7 cellular contexts compared by ENCODE assay signal in genomic region chr17:78129385-78130079, GRCh38. TPM values are rescaled to one million over a fixed set of nuclear protein-coding genes. Genes with fewer than 3 reads are reported as not detected.
DNase-seq lines count a peak whose midpoint lies in the region; ATAC-seq and TF ChIP-seq lines count a peak whose summit lies in the region.

No MANE protein-coding gene starts in this region.

- CTCF ChIA-PET in activated CD4-positive, alpha-beta memory T cell treated with anti-CD3 and anti-CD28 coated beads for 36 hours (lab: Charles Lee), result interaction anchor here (1.2 to 2.2 kb wide), 6 partner anchors 7 to 47 kb away, joined by 3 to 15 read pairs (median 5); no protein-coding TSS in a partner anchor

- DNase-seq in activated CD4-positive, alpha-beta memory T cell treated with anti-CD3 and anti-CD28 coated beads for 36 hours, result peak; percentile 76
- DNase-seq in hepatocyte (ENCODE audit: low spot score) (no peak), SHP77 (lab: John Stamatoyannopoulos, UW) (no peak)

- H3K9ac ChIP-seq in HUES6 (ENCODE audit: low read length), result no peak overlapping the region

- no peak for ATAC-seq in HG03097 (IDR thresholded peaks at IDR 0.05; ENCODE audit: low FRiP score, unreplicated experiment)
- no peak for ATAC-seq in GM21786 (IDR thresholded peaks at IDR 0.05; ENCODE audit: unreplicated experiment)

- H3K36me3 Mint-ChIP-seq in activated CD4-positive, alpha-beta memory T cell treated with anti-CD3 and anti-CD28 coated beads for 36 hours, result peaks cover 45% of the 10 kb centered on the region
- H3K36me3 Mint-ChIP-seq in stimulated activated naive CD8-positive, alpha-beta T cell treated with anti-CD3 and anti-CD28 coated beads, Interleukin-15, Interleukin-2, amounts not matched to agents 100 ng/mL and 50 ng/mL, for 24 hours (ENCODE audit: low read depth), result peaks cover 19% of the 10 kb centered on the region

- no peak for TF ChIP-seq CTCF in hepatocyte (IDR thresholded peaks at IDR 0.05; ENCODE audit: poor library complexity)

- peak overlapping the region; percentile 100 for H3K4me2 ChIP-seq in hepatocyte

- peaks cover 3% of the 10 kb centered on the region for H3K79me2 ChIP-seq in hepatocyte

- H3K27ac ChIP-seq in HUES6 (ENCODE audit: low read depth, low read length) (no peak overlapping the region), hepatocyte (peak overlapping the region; percentile 52)

- no peaks in the 10 kb centered on the region for H3K27me3 Mint-ChIP-seq in activated CD4-positive, alpha-beta memory T cell treated with anti-CD3 and anti-CD28 coated beads for 36 hours
- H3K27me3 Mint-ChIP-seq in stimulated activated naive CD8-positive, alpha-beta T cell treated with anti-CD3 and anti-CD28 coated beads, Interleukin-15, Interleukin-2, amounts not matched to agents 100 ng/mL and 50 ng/mL, for 24 hours, result no peaks in the 10 kb centered on the region

- no peaks in the 10 kb centered on the region for H3K9me2 ChIP-seq in hepatocyte (replicated peaks; ENCODE audit: insufficient read depth)

- H3K4me3 Mint-ChIP-seq in activated CD4-positive, alpha-beta memory T cell treated with anti-CD3 and anti-CD28 coated beads for 36 hours, result peak overlapping the region; percentile 97
- H3K4me3 Mint-ChIP-seq in stimulated activated naive CD8-positive, alpha-beta T cell treated with anti-CD3 and anti-CD28 coated beads, Interleukin-15, Interleukin-2, amounts not matched to agents 100 ng/mL and 50 ng/mL, for 24 hours, result peak overlapping the region; percentile 97

- POLR2A ChIA-PET in activated CD4-positive, alpha-beta memory T cell treated with anti-CD3 and anti-CD28 coated beads for 36 hours (lab: Charles Lee), result interaction anchor here (0.6 to 1.9 kb wide), 6 partner anchors 8 to 171 kb away, joined by 3 to 6 read pairs (median 4); partner anchors contain the start of gene TNRC6C

- intact Hi-C loops in activated CD4-positive, alpha-beta memory T cell treated with anti-CD3 and anti-CD28 coated beads for 36 hours (cut with micrococcal nuclease), result loop anchor here (1.0 to 5.0 kb wide), 4 partner anchors 11 to 125 kb away; partner anchors contain the start of genes AFMID, SYNGR2 and TK1

- no peaks in the 10 kb centered on the region for H3K9me3 ChIP-seq in HUES6 (ENCODE audit: control insufficient read depth, insufficient read depth, low read depth, low read length)
- no peaks in the 10 kb centered on the region for H3K9me3 ChIP-seq in hepatocyte (ENCODE audit: low read depth)

- peak overlapping the region; percentile 95 for H3K27ac Mint-ChIP-seq in activated CD4-positive, alpha-beta memory T cell treated with anti-CD3 and anti-CD28 coated beads for 36 hours
- peak overlapping the region; percentile 96 for H3K27ac Mint-ChIP-seq in stimulated activated naive CD8-positive, alpha-beta T cell treated with anti-CD3 and anti-CD28 coated beads, Interleukin-15, Interleukin-2, amounts not matched to agents 100 ng/mL and 50 ng/mL, for 24 hours

- H2AFZ ChIP-seq in hepatocyte, result no peak overlapping the region

- no peaks in the 10 kb centered on the region for H4K20me1 ChIP-seq in hepatocyte (ENCODE audit: insufficient read depth, poor library complexity, severe bottlenecking)

- H3K36me3 ChIP-seq in HUES6 (ENCODE audit: control insufficient read depth, insufficient read depth, low read length), result peaks cover 19% of the 10 kb centered on the region
- no peaks in the 10 kb centered on the region for H3K36me3 ChIP-seq in hepatocyte (replicated peaks; ENCODE audit: insufficient read depth, low read depth)

- H3K27me3 ChIP-seq in HUES6 (ENCODE audit: control insufficient read depth, insufficient read depth, low read length) (peaks cover 27% of the 10 kb centered on the region), hepatocyte (peaks cover 11% of the 10 kb centered on the region)

- H3K4me3 ChIP-seq in HUES6 (ENCODE audit: low read depth, low read length) (peak overlapping the region; percentile 57), hepatocyte (no peak overlapping the region)

- peaks cover 52% of the 10 kb centered on the region for H3K4me1 Mint-ChIP-seq in activated CD4-positive, alpha-beta memory T cell treated with anti-CD3 and anti-CD28 coated beads for 36 hours (ENCODE audit: low read depth)
- H3K4me1 Mint-ChIP-seq in stimulated activated naive CD8-positive, alpha-beta T cell treated with anti-CD3 and anti-CD28 coated beads, Interleukin-15, Interleukin-2, amounts not matched to agents 100 ng/mL and 50 ng/mL, for 24 hours (ENCODE audit: low read depth), result peaks cover 67% of the 10 kb centered on the region

- H3K9me3 Mint-ChIP-seq in activated CD4-positive, alpha-beta memory T cell treated with anti-CD3 and anti-CD28 coated beads for 36 hours, result no peaks in the 10 kb centered on the region
- H3K9me3 Mint-ChIP-seq in stimulated activated naive CD8-positive, alpha-beta T cell treated with anti-CD3 and anti-CD28 coated beads, Interleukin-15, Interleukin-2, amounts not matched to agents 100 ng/mL and 50 ng/mL, for 24 hours, result no peaks in the 10 kb centered on the region

- 95% methylated on average over 3 of the region's 3 CpGs for WGBS in hepatocyte (ENCODE audit: low lambda C conversion rate, missing lambda C conversion rate)

- H3K4me1 ChIP-seq in HUES6 (ENCODE audit: control insufficient read depth, insufficient read depth, low read length) (peaks cover 54% of the 10 kb centered on the region), hepatocyte (ENCODE audit: insufficient read depth) (peaks cover 23% of the 10 kb centered on the region)

RNA-seq across cellular contexts. Expression of gene TMC6, which starts 1.0 kb away (rescaled TPM):
- total RNA-seq in activated CD4-positive, alpha-beta memory T cell treated with anti-CD3 and anti-CD28 coated beads for 36 hours, result 100 to 1,000 TPM; 157 to 162 TPM
- total RNA-seq in hepatocyte, result 20.9 and 26.7 TPM in 2 replicates
- polyA plus RNA-seq in hepatocyte, result 57.9 and 62.8 TPM in 2 replicates

RNA-seq across cellular contexts. Expression of gene TMC8, which starts 1.0 kb away (rescaled TPM):
- total RNA-seq in activated CD4-positive, alpha-beta memory T cell treated with anti-CD3 and anti-CD28 coated beads for 36 hours, result 100 to 1,000 TPM; 134 to 140 TPM
- total RNA-seq in hepatocyte, result 0.07 and 0.16 TPM in 2 replicates
- polyA plus RNA-seq in hepatocyte, result 1.2 and 3.3 TPM in 2 replicates

RNA-seq across cellular contexts. Expression of gene C17orf99, which starts 16.7 kb away (rescaled TPM):
- total RNA-seq in activated CD4-positive, alpha-beta memory T cell treated with anti-CD3 and anti-CD28 coated beads for 36 hours, result not detected
- 0.32 and 0.33 TPM in 2 replicates for total RNA-seq in hepatocyte
- polyA plus RNA-seq in hepatocyte, result 0.62 and 0.77 TPM in 2 replicates

RNA-seq across cellular contexts. Expression of gene SYNGR2, which starts 38.8 kb away (rescaled TPM):
- 10 to 100 TPM; 79.2 to 87.7 TPM for total RNA-seq in activated CD4-positive, alpha-beta memory T cell treated with anti-CD3 and anti-CD28 coated beads for 36 hours
- total RNA-seq in hepatocyte, result 48.3 and 72.5 TPM in 2 replicates
- 160 and 191 TPM in 2 replicates for polyA plus RNA-seq in hepatocyte

RNA-seq across cellular contexts. Expression of gene TK1, which starts 57.3 kb away (rescaled TPM):
- 100 to 1,000 TPM; 188 to 193 TPM for total RNA-seq in activated CD4-positive, alpha-beta memory T cell treated with anti-CD3 and anti-CD28 coated beads for 36 hours
- 8.3 and 13.8 TPM in 2 replicates for total RNA-seq in hepatocyte
- polyA plus RNA-seq in hepatocyte, result 29.9 and 31.9 TPM in 2 replicates

Comparison
In these comparisons a context has a peak if more than half of its experiments do, and no peak if none do; other contexts are left out.
1. RNA of gene TMC8, which starts 1.0 kb away (total RNA-seq): 134 to 140 TPM in activated CD4-positive, alpha-beta memory T cell treated with anti-CD3 and anti-CD28 coated beads for 36 hours; 0.07 to 0.16 TPM in hepatocyte; every median in the first group is over 100 times any median in the second.